Comparison of ENCODE assay signal across 8 cellular contexts in the genomic region with DNA sequence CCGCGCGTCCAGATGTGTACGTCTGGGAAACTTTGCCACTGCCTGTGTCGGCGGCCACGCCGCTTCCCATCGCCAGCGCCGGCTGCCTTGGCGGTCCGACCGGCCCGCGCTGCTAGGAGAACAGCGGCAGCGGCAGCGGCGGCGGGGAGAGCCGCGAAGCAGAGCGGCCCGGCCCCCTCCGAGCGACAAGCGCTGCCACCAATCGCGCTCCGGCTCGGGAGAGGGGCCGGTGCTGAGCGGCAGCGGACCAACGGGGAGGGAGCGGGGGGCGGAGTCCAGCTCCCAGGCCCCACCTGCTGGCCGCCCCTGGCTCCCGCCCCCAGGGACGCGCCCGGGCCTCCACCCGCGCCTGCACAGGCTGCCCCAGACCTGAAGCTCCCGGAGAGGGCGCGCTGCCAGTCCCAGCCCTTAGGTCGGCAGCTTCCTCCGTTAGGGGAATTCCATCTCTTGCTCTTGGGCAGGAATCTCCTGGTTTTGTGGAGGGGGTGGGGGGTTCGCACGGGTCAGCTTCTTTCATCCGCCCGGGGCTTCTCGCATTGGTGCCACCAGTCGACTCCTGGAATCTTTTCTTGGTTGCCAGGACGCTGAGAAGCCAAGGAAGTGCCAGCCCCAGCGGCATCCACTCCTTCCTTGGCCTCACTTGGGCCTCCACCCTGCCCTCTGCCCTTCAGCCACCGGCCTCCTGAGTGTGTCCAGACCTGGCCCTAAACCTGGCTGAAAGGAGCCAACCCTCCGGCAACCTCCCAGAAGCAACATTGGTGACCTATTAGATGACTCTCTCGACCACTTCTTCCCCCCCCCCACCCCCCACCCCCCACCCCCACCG. TPM values are rescaled to one million over a fixed set of nuclear protein-coding genes. Genes with fewer than 3 reads are reported as not detected.
A peak's percentile ranks its signal among the peaks of the same experiment; 100 is the strongest.
DNase-seq lines count a peak whose midpoint lies in the region; ATAC-seq, FAIRE-seq and TF ChIP-seq lines count a peak whose summit lies in the region.

A gene (minus strand): TSS at position 125 of the 826 bp plus-strand sequence.

- H3K27me3 Mint-ChIP-seq in activated B cell treated with CpG ODN at 0.5 μM for 24 hours: peaks cover 43% of the 10 kb centered on the region

- POLR2A ChIA-PET in AG04450 (lab: Yijun Ruan, JAX) (interaction anchor here (0.6 to 2.2 kb wide), 3 partner anchors 14 to 85 kb away, joined by 3 to 10 read pairs (median 3); no protein-coding TSS in a partner anchor), activated B cell treated with CpG ODN at 0.5 μM for 24 hours (lab: Charles Lee) (no interaction called here)

- peak; percentile 41 for TF ChIP-seq CTCF in AG04450 (IDR thresholded peaks at IDR 0.05; ENCODE audit: low read depth, low read length)
- no peak for TF ChIP-seq CTCF in activated B cell treated with CpG ODN at 0.5 μM for 24 hours (IDR thresholded peaks at IDR 0.05)
- peak; percentile 22 to 54 (median 49) for TF ChIP-seq CTCF in keratinocyte (optimal IDR thresholded peaks at IDR 0.05 in 1 of 3, IDR thresholded peaks at IDR 0.05 in 1 of 3, conservative IDR thresholded peaks at IDR 0.05 in 1 of 3; ENCODE audit: extremely low read depth in 1 of 3, insufficient read depth in 2 of 3, low read length in 3 of 3)

- H3K4me1 ChIP-seq in keratinocyte (ENCODE audit: control insufficient read depth, extremely low read depth, insufficient read depth, low read length): peaks cover 15% of the 10 kb centered on the region

- dilution Hi-C loops in keratinocyte (cut with MboI; ENCODE audit: extremely low pct_ligation_motif_present, low sequenced_read_pairs): no loop called here

- no peaks in the 10 kb centered on the region for H3K36me3 Mint-ChIP-seq in activated B cell treated with CpG ODN at 0.5 μM for 24 hours (ENCODE audit: low read depth)

- peak within 1 kb of the TSS; percentile 87 for H3K4me2 ChIP-seq in keratinocyte (ENCODE audit: control insufficient read depth, extremely low read depth, insufficient read depth, low read depth, low read length)

- H3K27me3 ChIP-seq in AG04450 (ENCODE audit: control insufficient read depth, insufficient read depth, low read length): peaks cover 2% of the 10 kb centered on the region
- no peaks in the 10 kb centered on the region for H3K27me3 ChIP-seq in keratinocyte (ENCODE audit: control insufficient read depth, extremely low read depth, insufficient read depth, low read length)

- no peaks in the 10 kb centered on the region for H3K9me3 Mint-ChIP-seq in activated B cell treated with CpG ODN at 0.5 μM for 24 hours

- H3K9me1 ChIP-seq in keratinocyte (ENCODE audit: control insufficient read depth, extremely low read depth, insufficient read depth, low read length): no peaks in the 10 kb centered on the region

- CTCF ChIA-PET in AG04450 (lab: Charles Lee): interaction anchor here (0.8 to 1.9 kb wide), 8 partner anchors 9 to 594 kb away, joined by 3 to 9 read pairs (median 3); no protein-coding TSS in a partner anchor
- CTCF ChIA-PET in activated B cell treated with CpG ODN at 0.5 μM for 24 hours (lab: Charles Lee): no interaction called here

- H3K9me3 ChIP-seq in AG04450 (ENCODE audit: control insufficient read depth, insufficient read depth, low read length) (no peaks in the 10 kb centered on the region), keratinocyte (ENCODE audit: control insufficient read depth, low read depth, low read length) (no peaks in the 10 kb centered on the region)

- FAIRE-seq in keratinocyte (lab: Jason Lieb, UNC): peak; percentile 72

- H4K20me1 ChIP-seq in keratinocyte (ENCODE audit: control insufficient read depth, extremely low read depth, insufficient read depth, low read length): peaks cover 5% of the 10 kb centered on the region

- H3K4me1 Mint-ChIP-seq in activated B cell treated with CpG ODN at 0.5 μM for 24 hours: peaks cover 16% of the 10 kb centered on the region

- ATAC-seq in GM18873 (IDR thresholded peaks at IDR 0.05; ENCODE audit: low FRiP score, unreplicated experiment) (peak; percentile 81), HG03103 (IDR thresholded peaks at IDR 0.05; ENCODE audit: low read depth, unreplicated experiment) (peak; percentile 88), activated B cell treated with CpG ODN at 0.5 μM for 24 hours (ENCODE audit: low read depth) (peak; percentile 99)

- H3K9ac ChIP-seq in keratinocyte (ENCODE audit: control insufficient read depth, extremely low read depth, insufficient read depth, low read length): peak within 1 kb of the TSS; percentile 82

- intact Hi-C loops in activated B cell treated with CpG ODN at 0.5 μM for 24 hours (cut with micrococcal nuclease): no loop called here

- DNase-seq in AG04450 (ENCODE audit: low read depth, low spot score) (peak; percentile 80), NCI-H2171 (lab: John Stamatoyannopoulos, UW) (peak; percentile 85), activated B cell treated with CpG ODN at 0.5 μM for 24 hours (peak; percentile 51), cerebellar nuclear complex (lab: John Stamatoyannopoulos, UW) (peak; percentile 39 to 74), keratinocyte (ENCODE audit: low read depth, low spot score) (peak; percentile 66)
- peak; percentile 59 to 78 (median 73) for DNase-seq in stimulated activated CD4-positive, alpha-beta T cell treated with anti-CD3 and anti-CD28 coated beads, Interleukin-12 subunit alpha, Interleukin-12 subunit beta, amount 100 ng/mL, for 48 hours (ENCODE audit: low read depth in 2 of 3, low spot score in 1 of 3)

- H3K27ac ChIP-seq in AG04450 (ENCODE audit: low read depth, low read length) (peak within 1 kb of the TSS; percentile 52), keratinocyte (ENCODE audit: control insufficient read depth, insufficient read depth, low read length) (peak within 1 kb of the TSS; percentile 59)

- H3K4me3 ChIP-seq in AG04450 (ENCODE audit: low read depth, low read length) (peak within 1 kb of the TSS; percentile 72), keratinocyte (ENCODE audit: control insufficient read depth in 2 of 3, extremely low read depth in 1 of 3, insufficient read depth in 2 of 3, low read depth in 1 of 3, low read length in 3 of 3) (peak within 1 kb of the TSS; percentile 71 to 85 (median 83))

- peaks cover 42% of the 10 kb centered on the region for H3K79me2 ChIP-seq in keratinocyte (ENCODE audit: control insufficient read depth, insufficient read depth, low read length)

- peak within 1 kb of the TSS; percentile 83 for H2AFZ ChIP-seq in keratinocyte (ENCODE audit: control insufficient read depth, low read length)

- peak within 1 kb of the TSS; percentile 73 for H3K4me3 Mint-ChIP-seq in activated B cell treated with CpG ODN at 0.5 μM for 24 hours

- H3K36me3 ChIP-seq in keratinocyte (ENCODE audit: control insufficient read depth in 2 of 2, extremely low read depth in 1 of 2, insufficient read depth in 2 of 2, low read length in 2 of 2): no peaks in the 10 kb centered on the region

- H3K27ac Mint-ChIP-seq in activated B cell treated with CpG ODN at 0.5 μM for 24 hours: no peak within 1 kb of the TSS

RNA-seq across cellular contexts. Expression of the gene that starts here (rescaled TPM):
- polyA plus RNA-seq in AG04450 (2011; rRNA removed) (4.8 and 6.0 TPM in 2 replicates), keratinocyte (27.2 to 35.5 TPM (median 29.3 TPM) in 3 replicates)
- 6.2 and 6.5 TPM in 2 replicates for polyA minus RNA-seq in AG04450 (2011; rRNA and poly(A)+ RNA removed)
- total RNA-seq in activated B cell treated with CpG ODN at 0.5 μM for 24 hours: not detected in 2 replicates
- 9.0 TPM for polyA plus RNA-seq in keratinocyte (2011; ENCODE audit: low read depth)
- polyA plus RNA-seq in keratinocyte (2011; cell fraction: cytosol; rRNA removed): 12.0 and 18.0 TPM in 2 replicates
- 42.4 and 46.6 TPM in 2 replicates for polyA plus RNA-seq in keratinocyte (2011; cell fraction: nucleus; rRNA removed)
- 12.8 and 24.1 TPM in 2 replicates for polyA plus RNA-seq in keratinocyte (2012; ENCODE audit: low replicate concordance)
- polyA minus RNA-seq in keratinocyte: 27.7 to 34.9 TPM (median 29.1 TPM) in 3 replicates
- polyA minus RNA-seq in keratinocyte (2011; cell fraction: cytosol; rRNA and poly(A)+ RNA removed): 17.8 TPM
- polyA minus RNA-seq in keratinocyte (2011; cell fraction: nucleus; rRNA and poly(A)+ RNA removed): 32.6 and 40.7 TPM in 2 replicates

Comparison
In these comparisons a context has a peak if more than half of its experiments do, and no peak if none do; other contexts are left out.
1. Peak in every context shown above with its lines: DNase-seq, ATAC-seq, H3K4me3 ChIP-seq and H3K27ac ChIP-seq.
2. Peak in DNase-seq and ATAC-seq in activated B cell treated with CpG ODN at 0.5 μM for 24 hours; RNA of the gene not detected or under 1 TPM.